In genomic region chr2:45284621-45284995, GRCh38 we compare ENCODE assay signal across 22 cellular contexts.
"Had no signal": no experiment of that assay in that cellular context is flagged by ENCODE, and none has a peak within 500 bp of the region (broad histone marks: within the 10 kb centered on the region; RNA-seq: fewer than 3 reads in every experiment).

No MANE protein-coding gene starts in this region.

- H3K27ac Mint-ChIP-seq: endodermal cell; naive B cell; nephron; stimulated activated naive B cell treated with anti-CD40 and anti-IgM and Interleukin-4, amounts not matched to agents 10 μg/mL and 1 μg/mL and 100 μg/mL, for 72 hours; stimulated activated naive CD8-positive, alpha-beta T cell treated with anti-CD3 and anti-CD28 coated beads, Interleukin-15, amount 100 ng/mL, for 72 hours had no signal

- H3K27ac ChIP-seq: colonic mucosa, heart left ventricle, psoas muscle, testis had no signal

- H3K36me3 Mint-ChIP-seq: naive B cell; stimulated activated naive B cell treated with anti-CD40 and anti-IgM and Interleukin-4, amounts not matched to agents 10 μg/mL and 1 μg/mL and 100 μg/mL, for 72 hours had no signal

- H3K4me3 ChIP-seq: colonic mucosa, heart left ventricle, lung, psoas muscle, skin epidermis, testis had no signal

- H3K4me1 ChIP-seq: colonic mucosa, heart left ventricle, testis had no signal

- H3K36me3 ChIP-seq: colonic mucosa, heart left ventricle had no signal

- ATAC-seq: esophagus mucosa; left colon; left ventricle myocardium superior; sciatic nerve; stimulated activated naive B cell treated with anti-CD40 and anti-IgM and Interleukin-4, amounts not matched to agents 10 μg/mL and 1 μg/mL and 100 μg/mL, for 72 hours had no signal

- H3K4me3 Mint-ChIP-seq: endodermal cell; naive B cell; nephron; stimulated activated naive B cell treated with anti-CD40 and anti-IgM and Interleukin-4, amounts not matched to agents 10 μg/mL and 1 μg/mL and 100 μg/mL, for 72 hours; stimulated activated naive CD8-positive, alpha-beta T cell treated with anti-CD3 and anti-CD28 coated beads, Interleukin-15, amount 100 ng/mL, for 72 hours had no signal

- H3K9me3 ChIP-seq: colonic mucosa, heart left ventricle, psoas muscle, testis had no signal

- DNase-seq: colonic mucosa; effector CD4-positive, alpha-beta T cell; endodermal cell; heart left ventricle; hippocampal formation; left colon; left ventricle myocardium superior; mesendoderm; naive B cell; occipital lobe; psoas muscle; retina; stimulated activated CD4-positive, alpha-beta T cell treated with anti-CD3 and anti-CD28 coated beads, Interleukin-2, amount 100 ng/mL, for 24 hours; stimulated activated CD4-positive, alpha-beta T cell treated with anti-CD3 and anti-CD28 coated beads, Interleukin-4, amount 100 ng/mL, for 4 hours; stimulated activated naive B cell treated with anti-CD40 and anti-IgM and Interleukin-4, amounts not matched to agents 10 μg/mL and 1 μg/mL and 100 μg/mL, for 72 hours; stimulated activated naive CD8-positive, alpha-beta T cell treated with anti-CD3 and anti-CD28 coated beads, Interleukin-15, amount 100 ng/mL, for 72 hours; testis had no signal

- H3K4me1 Mint-ChIP-seq: endodermal cell; stimulated activated naive B cell treated with anti-CD40 and anti-IgM and Interleukin-4, amounts not matched to agents 10 μg/mL and 1 μg/mL and 100 μg/mL, for 72 hours; stimulated activated naive CD8-positive, alpha-beta T cell treated with anti-CD3 and anti-CD28 coated beads, Interleukin-15, amount 100 ng/mL, for 72 hours had no signal

- H3K9me3 Mint-ChIP-seq: stimulated activated naive B cell treated with anti-CD40 and anti-IgM and Interleukin-4, amounts not matched to agents 10 μg/mL and 1 μg/mL and 100 μg/mL, for 72 hours; stimulated activated naive CD8-positive, alpha-beta T cell treated with anti-CD3 and anti-CD28 coated beads, Interleukin-15, amount 100 ng/mL, for 72 hours had no signal

- H3K27me3 ChIP-seq: colonic mucosa, heart left ventricle, testis had no signal
